Comparison of ENCODE assay signal across 1 cellular context in the genomic region with DNA sequence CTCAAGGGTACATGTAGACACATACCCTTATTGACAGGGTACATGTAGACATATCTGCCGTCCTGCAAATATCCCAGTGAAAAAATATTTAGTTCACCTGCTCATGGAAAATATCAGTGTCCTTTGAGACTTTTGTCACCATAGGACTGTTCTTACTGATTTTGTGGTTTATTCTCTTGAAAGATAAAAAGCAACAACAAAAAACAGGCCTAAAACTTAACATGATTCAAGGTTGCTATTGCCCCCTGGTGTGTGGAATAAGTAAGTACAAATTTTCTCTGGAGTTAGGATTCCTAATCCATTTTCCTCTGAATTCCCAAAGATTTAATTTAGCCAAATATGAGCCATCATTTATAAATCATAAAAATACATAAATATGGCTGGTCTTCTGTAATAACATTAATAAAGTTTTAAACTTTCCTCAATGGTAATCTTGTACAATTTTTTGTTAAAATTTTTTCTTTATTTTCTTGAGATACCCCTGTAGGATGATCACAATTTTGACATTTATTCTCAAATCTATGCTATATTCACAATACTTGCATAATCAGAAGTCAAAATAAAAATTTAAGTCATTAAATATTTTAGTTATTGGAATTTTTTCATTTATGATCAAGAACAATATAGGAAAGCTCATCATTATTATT.
TF ChIP-seq lines count a peak whose summit lies in the region.

No MANE protein-coding gene starts in this region.

TF ChIP-seq in GM23338, 12 proteins besides CTCF, POLR2A, EP300 and RAD21 (continued from another document):
- TF ChIP-seq, protein P1, sequence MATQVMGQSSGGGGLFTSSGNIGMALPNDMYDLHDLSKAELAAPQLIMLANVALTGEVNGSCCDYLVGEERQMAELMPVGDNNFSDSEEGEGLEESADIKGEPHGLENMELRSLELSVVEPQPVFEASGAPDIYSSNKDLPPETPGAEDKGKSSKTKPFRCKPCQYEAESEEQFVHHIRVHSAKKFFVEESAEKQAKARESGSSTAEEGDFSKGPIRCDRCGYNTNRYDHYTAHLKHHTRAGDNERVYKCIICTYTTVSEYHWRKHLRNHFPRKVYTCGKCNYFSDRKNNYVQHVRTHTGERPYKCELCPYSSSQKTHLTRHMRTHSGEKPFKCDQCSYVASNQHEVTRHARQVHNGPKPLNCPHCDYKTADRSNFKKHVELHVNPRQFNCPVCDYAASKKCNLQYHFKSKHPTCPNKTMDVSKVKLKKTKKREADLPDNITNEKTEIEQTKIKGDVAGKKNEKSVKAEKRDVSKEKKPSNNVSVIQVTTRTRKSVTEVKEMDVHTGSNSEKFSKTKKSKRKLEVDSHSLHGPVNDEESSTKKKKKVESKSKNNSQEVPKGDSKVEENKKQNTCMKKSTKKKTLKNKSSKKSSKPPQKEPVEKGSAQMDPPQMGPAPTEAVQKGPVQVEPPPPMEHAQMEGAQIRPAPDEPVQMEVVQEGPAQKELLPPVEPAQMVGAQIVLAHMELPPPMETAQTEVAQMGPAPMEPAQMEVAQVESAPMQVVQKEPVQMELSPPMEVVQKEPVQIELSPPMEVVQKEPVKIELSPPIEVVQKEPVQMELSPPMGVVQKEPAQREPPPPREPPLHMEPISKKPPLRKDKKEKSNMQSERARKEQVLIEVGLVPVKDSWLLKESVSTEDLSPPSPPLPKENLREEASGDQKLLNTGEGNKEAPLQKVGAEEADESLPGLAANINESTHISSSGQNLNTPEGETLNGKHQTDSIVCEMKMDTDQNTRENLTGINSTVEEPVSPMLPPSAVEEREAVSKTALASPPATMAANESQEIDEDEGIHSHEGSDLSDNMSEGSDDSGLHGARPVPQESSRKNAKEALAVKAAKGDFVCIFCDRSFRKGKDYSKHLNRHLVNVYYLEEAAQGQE (IDR thresholded peaks at IDR 0.05; ENCODE audit: unreplicated experiment): no peak
- no peak for TF ChIP-seq ZNF114 (CRISPR knock-in tag; IDR thresholded peaks at IDR 0.05)
